In the genomic region with DNA sequence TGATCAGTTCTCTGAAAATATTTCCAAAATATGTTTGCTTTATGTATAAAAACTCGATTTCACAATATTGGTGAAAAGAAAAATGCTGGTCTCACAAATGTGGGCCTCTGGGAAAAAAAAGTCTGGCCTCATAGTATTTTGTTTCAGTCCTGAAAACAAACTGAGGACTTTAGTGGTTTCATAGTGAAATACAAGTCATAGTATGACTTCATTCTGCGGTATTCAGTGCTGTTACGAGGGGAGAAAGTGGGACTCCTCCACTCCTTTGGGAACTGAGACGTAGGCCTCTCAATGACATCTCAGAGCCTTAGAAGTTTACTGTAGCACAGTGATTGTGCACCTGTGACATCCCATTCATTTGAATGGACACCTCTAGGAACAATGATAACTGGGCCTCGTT, we compare ENCODE assay signal across 20 cellular contexts.
DNase-seq lines count a peak whose midpoint lies in the region; ATAC-seq and TF ChIP-seq lines count a peak whose summit lies in the region.
"Had no signal": no experiment of that assay in that cellular context is flagged by ENCODE, and none has a peak within 500 bp of the region (broad histone marks: within the 10 kb centered on the region; RNA-seq: fewer than 3 reads in every experiment).

No MANE protein-coding gene starts in this region.

- ATAC-seq in GM21786 (IDR thresholded peaks at IDR 0.05; ENCODE audit: unreplicated experiment) (peak; percentile 47), HG03432 (IDR thresholded peaks at IDR 0.05; ENCODE audit: unreplicated experiment) (no peak), GM21619 (IDR thresholded peaks at IDR 0.05; ENCODE audit: unreplicated experiment) (no peak)
- ATAC-seq: HCT116 had no signal

- H3K36me3 ChIP-seq in MM.1S (replicated peaks; ENCODE audit: insufficient read depth, low read length) = no peaks in the 10 kb centered on the region

- TF ChIP-seq CTCF in GM10266 (IDR thresholded peaks at IDR 0.05; ENCODE audit: control insufficient read depth, insufficient read depth, low read depth, missing control alignments) = no peak
- TF ChIP-seq CTCF in MM.1S (IDR thresholded peaks at IDR 0.05; ENCODE audit: low read length) = no peak

- peak overlapping the region; percentile 7; the same call in 1 of the 2 replicates for H3K27ac ChIP-seq in MM.1S (ENCODE audit: low read length)
- H3K27ac ChIP-seq: PC-9, SJCRH30 had no signal

- no peaks in the 10 kb centered on the region for H3K79me2 ChIP-seq in MM.1S (ENCODE audit: low read length)

- H3F3A ChIP-seq in MM.1S (ENCODE audit: insufficient read depth, low read length) = no peaks in the 10 kb centered on the region

- H3K4me1 ChIP-seq in MM.1S (ENCODE audit: low read length) = peaks cover 5% of the 10 kb centered on the region; the same call in 1 of the 2 replicates
- H3K4me1 ChIP-seq: SJCRH30 had no signal

- no peaks in the 10 kb centered on the region for H3K9me3 ChIP-seq in MM.1S (replicated peaks; ENCODE audit: insufficient read depth, low read length)
- H3K9me3 ChIP-seq: SJCRH30 had no signal

- no peaks in the 10 kb centered on the region for H3K9me2 ChIP-seq in MM.1S (replicated peaks; ENCODE audit: insufficient read depth, low read length)

- DNase-seq in GM10266 (ENCODE audit: extremely low spot score) = peak; percentile 19
- peak; percentile 20 for DNase-seq in MM.1S
- peak; percentile 52 for DNase-seq in fibroblast of gingiva (ENCODE audit: low read depth)
- no peak for DNase-seq in iPS-NIHi11 (ENCODE audit: low spot score)
- DNase-seq in DMS153 (lab: John Stamatoyannopoulos, UW) = no peak
- DNase-seq: 8988T, GDM1, GOT3, NCI-H1105 treated with DMSO at 0.1 percent for 48 hours, NCI-H187, NCI-H2107, NCI-H2227 treated with DMSO at 0.1 percent for 48 hours, NCI-H510A treated with DMSO at 0.1 percent for 48 hours, NCI-H82, PC-9, SJCRH30 had no signal

- no peaks in the 10 kb centered on the region for H3K27me3 ChIP-seq in MM.1S (replicated peaks; ENCODE audit: insufficient read depth, low read length)
- H3K27me3 ChIP-seq: SJCRH30 had no signal

- H2AFZ ChIP-seq in MM.1S (ENCODE audit: low read length) = no peak overlapping the region
- H2AFZ ChIP-seq: PC-9 had no signal

- H4K20me1 ChIP-seq in MM.1S (ENCODE audit: insufficient read depth, low read length) = no peaks in the 10 kb centered on the region

- peak overlapping the region; percentile 1; the same call in 1 of the 2 replicates for H3K4me2 ChIP-seq in MM.1S (ENCODE audit: low read depth, low read length)
- H3K4me2 ChIP-seq: PC-9 had no signal

- no peak overlapping the region for H3K9ac ChIP-seq in MM.1S (ENCODE audit: low read length)

- H3K4me3 ChIP-seq in MM.1S (ENCODE audit: low read length) = no peak overlapping the region
- H3K4me3 ChIP-seq: PC-9, SJCRH30 had no signal

Comparison
In these comparisons a context has a peak if more than half of its experiments do, and no peak if none do; other contexts are left out.
1. DNase-seq: peak in GM10266 (single experiment), MM.1S (single experiment) and fibroblast of gingiva (single experiment); none in iPS-NIHi11 (single experiment) and DMS153 (single experiment).